Comparison of ENCODE assay signal across 9 cellular contexts in the genomic region with DNA sequence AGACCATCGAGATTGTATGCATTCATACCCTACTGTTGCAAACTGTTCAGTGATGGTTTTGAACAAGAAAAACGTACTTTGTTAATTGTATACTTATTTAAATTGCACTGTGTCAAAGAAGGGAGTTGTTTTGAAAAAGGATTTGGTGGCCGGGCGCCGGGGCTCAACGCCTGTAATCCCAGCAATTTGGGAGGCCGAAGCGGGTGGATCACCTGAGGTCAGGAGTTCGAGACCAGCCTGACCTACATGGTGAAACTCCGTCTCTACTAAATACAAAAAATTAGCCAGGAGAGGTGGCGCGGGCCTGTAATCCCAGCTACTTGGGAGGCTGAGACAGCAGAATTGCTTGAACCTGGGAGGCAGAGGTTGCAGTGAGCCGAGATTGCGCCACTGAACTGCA. TPM values are rescaled to one million over a fixed set of nuclear protein-coding genes. Genes with fewer than 3 reads are reported as not detected.
A peak's percentile ranks its signal among the peaks of the same experiment; 100 is the strongest.
DNase-seq lines count a peak whose midpoint lies in the region; ATAC-seq, FAIRE-seq and TF ChIP-seq lines count a peak whose summit lies in the region.
"Not testable (repeated sequence)": the region's sequence is repeated elsewhere in the genome, so short reads cannot be mapped to it uniquely, and the experiment has no call there.
"Had no signal": no experiment of that assay in that cellular context is flagged by ENCODE, and none has a peak within 500 bp of the region (broad histone marks: within the 10 kb centered on the region; RNA-seq: fewer than 3 reads in every experiment).

No MANE protein-coding gene starts in this region.

- H3K36me3 ChIP-seq in HCT116 (ENCODE audit: control insufficient read depth in 1 of 2, insufficient read depth in 2 of 2, low read length in 2 of 2); SJSA1; duodenal mucosa (ENCODE audit: control insufficient read depth in 1 of 2, insufficient read depth in 2 of 2, low read length in 2 of 2); hepatocyte (replicated peaks; ENCODE audit: insufficient read depth, low read depth); naive thymus-derived CD4-positive, alpha-beta T cell (ENCODE audit: control insufficient read depth in 2 of 3, insufficient read depth in 3 of 3, low read length in 3 of 3); small intestine (ENCODE audit: control insufficient read depth in 2 of 2, insufficient read depth in 2 of 2, low read length in 2 of 2): not testable (repeated sequence)

- H3K4me1 ChIP-seq in HCT116 (ENCODE audit: control insufficient read depth in 1 of 2, insufficient read depth in 2 of 2, low read length in 2 of 2); SJSA1 (replicated peaks); duodenal mucosa (ENCODE audit: control insufficient read depth in 1 of 2, insufficient read depth in 2 of 2, low read length in 2 of 2); hepatocyte (ENCODE audit: insufficient read depth); small intestine (ENCODE audit: control insufficient read depth in 2 of 2, insufficient read depth in 1 of 2, low read depth in 1 of 2, low read length in 1 of 2): not testable (repeated sequence)
- peaks cover 5 to 13% of the 10 kb centered on the region in 2 donors for H3K4me1 ChIP-seq in naive thymus-derived CD4-positive, alpha-beta T cell (ENCODE audit: control insufficient read depth in 2 of 2, insufficient read depth in 2 of 2, low read length in 2 of 2)

- not testable (repeated sequence) for FAIRE-seq in small intestine (lab: Jason Lieb, UNC)

- not testable (repeated sequence) for H3K9me2 ChIP-seq in HCT116 (ENCODE audit: insufficient read depth); hepatocyte (replicated peaks; ENCODE audit: insufficient read depth)

- H3K9me3 ChIP-seq in HCT116 (ENCODE audit: control insufficient read depth in 1 of 2, insufficient read depth in 1 of 2, low read depth in 1 of 2, low read length in 2 of 2); SJSA1 (replicated peaks); duodenal mucosa (ENCODE audit: control insufficient read depth in 1 of 2, low read length in 2 of 2); hepatocyte (ENCODE audit: low read depth); naive thymus-derived CD4-positive, alpha-beta T cell (ENCODE audit: control insufficient read depth in 2 of 3, low read length in 3 of 3); small intestine (ENCODE audit: control insufficient read depth, low read depth): not testable (repeated sequence)

- H3K9ac ChIP-seq in HCT116 (ENCODE audit: low read length) (peak overlapping the region; percentile 46), duodenal mucosa (ENCODE audit: low read depth in 1 of 2, low read length in 2 of 2) (peak overlapping the region; percentile 89 to 95)

- H2AFZ ChIP-seq in HCT116 (ENCODE audit: low read depth, low read length, poor library complexity, severe bottlenecking) (peak overlapping the region; percentile 66), hepatocyte (peak overlapping the region; percentile 91)

- H3K27me3 ChIP-seq in HCT116 (ENCODE audit: insufficient read depth, low read length); SJSA1 (replicated peaks); duodenal mucosa (ENCODE audit: control insufficient read depth in 1 of 2, insufficient read depth in 2 of 2, low read length in 2 of 2); hepatocyte; naive thymus-derived CD4-positive, alpha-beta T cell (ENCODE audit: control insufficient read depth in 2 of 2, insufficient read depth in 2 of 2, low read length in 2 of 2); small intestine (ENCODE audit: control insufficient read depth in 2 of 2, insufficient read depth in 2 of 2, low read length in 2 of 2): not testable (repeated sequence)

- intact Hi-C loops in HCT116 (cut with micrococcal nuclease): loop anchor here (1.0 kb wide), 1 partner anchor 90 kb away; a partner anchor contains a TSS
- intact Hi-C loops in naive thymus-derived CD4-positive, alpha-beta T cell (cut with micrococcal nuclease): loop anchor here (1.0 to 5.0 kb wide), 12 partner anchors 26 to 838 kb away; a partner anchor contains a TSS

- peak overlapping the region; percentile 89 for H3K4me3 ChIP-seq in AG04449 (ENCODE audit: low read depth, low read length)
- H3K4me3 ChIP-seq in HCT116 (replicated peaks in 1 of 2; ENCODE audit: low read depth in 1 of 2, low read length in 2 of 2): peak overlapping the region; percentile 63 to 65
- H3K4me3 ChIP-seq in SJSA1: peak overlapping the region; percentile 67
- peak overlapping the region; percentile 91 to 94 for H3K4me3 ChIP-seq in duodenal mucosa (ENCODE audit: low read depth in 1 of 2, low read length in 2 of 2)
- H3K4me3 ChIP-seq in hepatocyte: peak overlapping the region; percentile 41
- peak overlapping the region; percentile 70 for H3K4me3 ChIP-seq in naive thymus-derived CD4-positive, alpha-beta T cell (ENCODE audit: low read length)
- peak overlapping the region; percentile 73 to 77 for H3K4me3 ChIP-seq in small intestine (ENCODE audit: low read depth in 1 of 2, low read length in 2 of 2)

- not testable (repeated sequence) for H3K79me2 ChIP-seq in HCT116 (ENCODE audit: insufficient read depth, low read length)
- peaks cover 21% of the 10 kb centered on the region for H3K79me2 ChIP-seq in hepatocyte

- RAD21 ChIA-PET in HCT116 (lab: Charles Lee; ENCODE audit: low non-redundant PET in 1 of 2, low total read pairs in 2 of 2, uncharacterized antibody in 2 of 2, unreplicated experiment in 2 of 2): not testable (repeated sequence)

- not testable (repeated sequence) for TF ChIP-seq RAD21 in HCT116 (IDR thresholded peaks at IDR 0.05; ENCODE audit: low read depth)

- 70% methylated on average over 14 of the region's 14 CpGs for WGBS in hepatocyte (ENCODE audit: low lambda C conversion rate, missing lambda C conversion rate)
- 47 to 62% (median 62%) methylated on average over 14 of the region's 14 CpGs for WGBS in small intestine, 3 donors

- not testable (repeated sequence) for TF ChIP-seq POLR2A in HCT116 (IDR thresholded peaks at IDR 0.05; ENCODE audit: borderline replicate concordance, extremely low read depth, insufficient read depth, insufficient read length)

- POLR2A ChIA-PET in AG04449 (lab: Yijun Ruan, JAX) (interaction anchor here (0.6 to 1.0 kb wide), 2 partner anchors 27 to 173 kb away, joined by 3 read pairs; no protein-coding TSS in a partner anchor), HCT116 (lab: Charles Lee) (interaction anchor here (0.7 to 2.0 kb wide), 8 partner anchors 10 to 246 kb away, joined by 3 to 9 read pairs (median 3); a partner anchor contains a TSS)
- POLR2A ChIA-PET in naive thymus-derived CD4-positive, alpha-beta T cell (lab: Charles Lee): interaction anchor here (0.5 to 2.0 kb wide), 7 partner anchors 11 to 836 kb away, joined by 3 to 18 read pairs (median 4); a partner anchor contains a TSS

- H3K4me1 Mint-ChIP-seq in activated naive CD4-positive, alpha-beta T cell treated with anti-CD3 and anti-CD28 coated beads, Interleukin-2, amount 50 U/mL, for 24 hours: peaks cover 19% of the 10 kb centered on the region
- peaks cover 10 to 44% (median 29%) of the 10 kb centered on the region in 7 donors for H3K4me1 Mint-ChIP-seq in naive thymus-derived CD4-positive, alpha-beta T cell

- not testable (repeated sequence) for DNase-seq in AG04449 (ENCODE audit: low read depth, low spot score); HCT116 (ENCODE audit: low read depth, low spot score); SJSA1 (ENCODE audit: low read depth in 1 of 2, low spot score in 2 of 2); hepatocyte (ENCODE audit: low spot score); naive thymus-derived CD4-positive, alpha-beta T cell; small intestine

- H3K4me3 Mint-ChIP-seq in activated naive CD4-positive, alpha-beta T cell treated with anti-CD3 and anti-CD28 coated beads, Interleukin-2, amount 50 U/mL, for 24 hours: peak overlapping the region; percentile 95
- peak overlapping the region; percentile 88 to 97 (median 94) for H3K4me3 Mint-ChIP-seq in naive thymus-derived CD4-positive, alpha-beta T cell

- not testable (repeated sequence) for BruUV-seq in HCT116 (replicated peaks; lab: Mats Ljungman, UMichigan)

- not testable (repeated sequence) for H4K20me1 ChIP-seq in HCT116 (ENCODE audit: insufficient read depth); hepatocyte (ENCODE audit: insufficient read depth, poor library complexity, severe bottlenecking)

- H3K36me3 Mint-ChIP-seq in activated naive CD4-positive, alpha-beta T cell treated with anti-CD3 and anti-CD28 coated beads, Interleukin-2, amount 50 U/mL, for 24 hours; naive thymus-derived CD4-positive, alpha-beta T cell: not testable (repeated sequence)

- peak overlapping the region; percentile 71 for H3K4me2 ChIP-seq in HCT116 (ENCODE audit: low read length)
- H3K4me2 ChIP-seq in hepatocyte: peak overlapping the region; percentile 86

- TF ChIP-seq CTCF in AG04449 (IDR thresholded peaks at IDR 0.05; ENCODE audit: insufficient read depth, low read length, missing control alignments); HCT116 (IDR thresholded peaks at IDR 0.05 in 2 of 3, conservative IDR thresholded peaks at IDR 0.05 in 1 of 3; ENCODE audit: borderline replicate concordance in 1 of 3, insufficient read depth in 1 of 3, low read depth in 2 of 3, low read length in 2 of 3); hepatocyte (IDR thresholded peaks at IDR 0.05; ENCODE audit: poor library complexity): not testable (repeated sequence)

- H3K27ac Mint-ChIP-seq in activated naive CD4-positive, alpha-beta T cell treated with anti-CD3 and anti-CD28 coated beads, Interleukin-2, amount 50 U/mL, for 24 hours: not testable (repeated sequence)
- peak overlapping the region in 8 of 9 donors; percentile 81 to 96 (median 88) for H3K27ac Mint-ChIP-seq in naive thymus-derived CD4-positive, alpha-beta T cell

- H3K27ac ChIP-seq in HCT116 (ENCODE audit: low read depth, low read length) (0 out of 2 replicates have a peak overlapping the region, but pooled peaks have one; percentile 9), SJSA1 (peak overlapping the region; percentile 52), hepatocyte (peak overlapping the region; percentile 20), small intestine (ENCODE audit: low read depth in 1 of 2, low read length in 1 of 2) (peak overlapping the region in 1 of 2 donors; percentile 38)
- H3K27ac ChIP-seq in duodenal mucosa (ENCODE audit: low read depth, low read length): not testable (repeated sequence)
- H3K27ac ChIP-seq in naive thymus-derived CD4-positive, alpha-beta T cell (ENCODE audit: low read depth, low read length): peak overlapping the region; percentile 86

- CTCF ChIA-PET in AG04449 (lab: Yijun Ruan, JAX): interaction anchor here (0.6 to 4.4 kb wide), 21 partner anchors 8 to 223 kb away, joined by 3 to 38 read pairs (median 4); a partner anchor contains a TSS
- CTCF ChIA-PET in HCT116 (lab: Charles Lee): interaction anchor here (0.7 to 2.4 kb wide), 8 partner anchors 13 to 212 kb away, joined by 3 to 21 read pairs (median 6); a partner anchor contains a TSS
- CTCF ChIA-PET in naive thymus-derived CD4-positive, alpha-beta T cell (lab: Charles Lee): interaction anchor here (0.5 to 4.3 kb wide), 3 partner anchors 26 to 112 kb away, joined by 3 to 18 read pairs (median 5); no protein-coding TSS in a partner anchor

- not testable (repeated sequence) for H3K9me3 Mint-ChIP-seq in activated naive CD4-positive, alpha-beta T cell treated with anti-CD3 and anti-CD28 coated beads, Interleukin-2, amount 50 U/mL, for 24 hours; naive thymus-derived CD4-positive, alpha-beta T cell

- not testable (repeated sequence) for ATAC-seq in HCT116; naive thymus-derived CD4-positive, alpha-beta T cell

- H3K27me3 Mint-ChIP-seq in activated naive CD4-positive, alpha-beta T cell treated with anti-CD3 and anti-CD28 coated beads, Interleukin-2, amount 50 U/mL, for 24 hours; naive thymus-derived CD4-positive, alpha-beta T cell: not testable (repeated sequence)

RNA-seq across cellular contexts. Expression of a gene that starts 0.7 kb away (rescaled TPM):
- total RNA-seq in HCT116 (2021; ENCODE audit: unreplicated experiment): 2.0 TPM
- 0.85 and 1.8 TPM in 2 replicates for polyA plus RNA-seq in HCT116 (2012)
- not detected in 2 replicates for total RNA-seq in SJSA1 (2014; rRNA removed; shearing (Covaris generic))
- 0.23 and 2.6 TPM in 2 replicates for total RNA-seq in hepatocyte
- 1.2 and 1.5 TPM in 2 replicates for polyA plus RNA-seq in hepatocyte
- under 1 TPM in 1 of 5 experiments, not detected in 4; 0.42 TPM for total RNA-seq in naive thymus-derived CD4-positive, alpha-beta T cell
- 1 to 10 TPM in 1 of 2 donors, not detected in 1; 1.3 TPM for polyA plus RNA-seq in naive thymus-derived CD4-positive, alpha-beta T cell
- 1 to 10 TPM; 3.0 to 6.7 (median 3.1) TPM for polyA plus RNA-seq in small intestine
- total RNA-seq: activated naive CD4-positive, alpha-beta T cell treated with anti-CD3 and anti-CD28 coated beads, Interleukin-2, amount 50 U/mL, for 72 hours had no signal

RNA-seq across cellular contexts. Expression of a gene that starts 0.8 kb away (rescaled TPM):
- total RNA-seq in HCT116 (2021; ENCODE audit: unreplicated experiment): 8.5 TPM
- polyA plus RNA-seq in HCT116 (2012): 7.7 and 9.5 TPM in 2 replicates
- total RNA-seq in SJSA1 (2014; rRNA removed; shearing (Covaris generic)): 21.4 and 28.2 TPM in 2 replicates
- 38.9 and 39.1 TPM in 2 replicates for total RNA-seq in hepatocyte
- 32.4 and 33.6 TPM in 2 replicates for polyA plus RNA-seq in hepatocyte
- total RNA-seq in naive thymus-derived CD4-positive, alpha-beta T cell: 10 to 100 TPM; 17.9 to 40.9 (median 28.4) TPM
- polyA plus RNA-seq in naive thymus-derived CD4-positive, alpha-beta T cell: 10 to 100 TPM; 25.8 to 31.0 TPM
- 10 to 100 TPM in 1 of 3 donors, 1 to 10 TPM in 2; 4.7 to 24.2 (median 9.5) TPM for polyA plus RNA-seq in small intestine

Comparison
In these comparisons a context has a peak if more than half of its experiments do, and no peak if none do; other contexts are left out.
1. H3K4me3 ChIP-seq: peak in every context shown above with its lines; median percentile 92 in duodenal mucosa; 89 in AG04449; 75 in small intestine; 70 in naive thymus-derived CD4-positive, alpha-beta T cell; 67 in SJSA1; 64 in HCT116; 41 in hepatocyte.